In the genomic region with DNA sequence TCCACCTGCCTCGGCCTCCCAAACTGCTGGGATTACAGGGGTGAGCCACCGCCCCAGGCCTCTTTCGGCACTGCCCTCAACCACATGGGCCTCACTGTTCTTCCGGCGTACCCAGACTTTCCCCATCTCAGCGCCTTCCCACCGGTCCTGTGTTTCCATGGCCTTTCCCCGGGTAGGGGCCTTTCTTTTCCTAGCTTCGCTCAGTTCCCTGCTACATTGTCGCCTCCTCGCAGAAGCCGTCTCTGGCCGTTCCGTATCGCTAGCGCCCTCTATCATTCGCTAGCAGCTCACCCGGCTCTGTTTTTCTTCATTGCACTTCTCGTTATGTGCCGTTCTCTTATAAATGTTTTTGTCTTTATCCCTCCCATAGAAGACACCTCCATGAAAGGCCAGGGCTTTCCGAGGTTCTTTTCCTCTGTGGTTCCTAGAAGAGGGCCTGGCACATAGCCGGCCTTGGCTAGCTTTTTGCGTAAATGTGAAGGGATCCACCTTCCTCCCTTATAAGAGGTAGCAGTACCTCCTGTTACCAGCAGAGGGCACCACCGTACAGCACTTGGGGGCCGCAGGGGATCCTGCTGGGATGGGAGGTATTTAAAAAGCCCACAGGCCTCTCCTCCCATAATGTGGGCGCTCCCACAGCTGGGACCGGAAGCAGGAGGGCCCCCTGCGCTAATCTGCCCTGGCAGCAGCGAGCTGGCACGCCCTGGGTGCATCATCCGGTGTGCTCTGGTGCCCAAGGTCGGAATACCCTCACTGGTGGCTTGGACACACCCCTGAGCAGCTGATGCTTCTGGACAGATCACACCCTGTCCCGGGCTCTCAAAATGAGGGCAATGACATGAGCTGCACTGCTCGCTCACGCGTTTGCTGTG, we compare ENCODE assay signal across 1 cellular context.
TF ChIP-seq lines count a peak whose summit lies in the region.

No MANE protein-coding gene starts in this region.

TF ChIP-seq in HepG2, 621 proteins besides CTCF, POLR2A, EP300 and RAD21 (continued from another document):
- TF ChIP-seq HOMEZ (CRISPR knock-in tag; IDR thresholded peaks at IDR 0.05; ENCODE audit: low read depth) (0 out of 2 replicates have a peak, but pooled peaks have one; percentile 28), KDM2A (CRISPR knock-in tag; IDR thresholded peaks at IDR 0.05; ENCODE audit: borderline replicate concordance, low read depth) (peak; percentile 27; the same call in 1 of the 2 replicates), GTF2F1 (IDR thresholded peaks at IDR 0.05; ENCODE audit: low read length) (no peak), SSRP1 (CRISPR knock-in tag; IDR thresholded peaks at IDR 0.05) (no peak), SYNCRIP (IDR thresholded peaks at IDR 0.05; ENCODE audit: insufficient read depth, low read depth, low read length) (no peak), YY1 (IDR thresholded peaks at IDR 0.05; ENCODE audit: insufficient read depth, insufficient replicate concordance, low read depth, low read length) (no peak), GTF3A (CRISPR knock-in tag; conservative IDR thresholded peaks at IDR 0.05) (0 out of 2 replicates have a peak, but pooled peaks have one; percentile 70), ZNF430 (CRISPR knock-in tag; IDR thresholded peaks at IDR 0.05) (no peak), SP5 (CRISPR knock-in tag; IDR thresholded peaks at IDR 0.05; ENCODE audit: borderline replicate concordance, low read depth) (peak; percentile 32; the same call in 1 of the 2 replicates), TP53 (CRISPR knock-in tag; conservative IDR thresholded peaks at IDR 0.05) (no peak), MATR3 (CRISPR knock-in tag; IDR thresholded peaks at IDR 0.05) (no peak), ZKSCAN8 (CRISPR knock-in tag; IDR thresholded peaks at IDR 0.05; ENCODE audit: borderline replicate concordance) (no peak; the same call in 1 of the 2 replicates), ZNF550 (CRISPR knock-in tag; IDR thresholded peaks at IDR 0.05; ENCODE audit: borderline replicate concordance) (no peak), ZSCAN31 (CRISPR knock-in tag; IDR thresholded peaks at IDR 0.05; ENCODE audit: low read depth) (no peak), YEATS4 (CRISPR knock-in tag; IDR thresholded peaks at IDR 0.05; ENCODE audit: borderline replicate concordance) (peak; percentile 26; the same call in 1 of the 2 replicates), IKZF5 (CRISPR knock-in tag; IDR thresholded peaks at IDR 0.05) (no peak), RXRA (CRISPR knock-in tag; IDR thresholded peaks at IDR 0.05) (peak; percentile 21; the same call in 1 of the 2 replicates), ZNF563 (CRISPR knock-in tag; IDR thresholded peaks at IDR 0.05) (0 out of 2 replicates have a peak, but pooled peaks have one; percentile 1), ZNF547 (CRISPR knock-in tag; IDR thresholded peaks at IDR 0.05) (no peak), GABPA (IDR thresholded peaks at IDR 0.05; ENCODE audit: low read depth, low read length) (no peak), GABPA (CRISPR knock-in tag; IDR thresholded peaks at IDR 0.05; ENCODE audit: low read depth) (peak; percentile 48; the same call in 1 of the 2 replicates), AFF4 (CRISPR knock-in tag; IDR thresholded peaks at IDR 0.05) (no peak), NKX3-1 (CRISPR knock-in tag; IDR thresholded peaks at IDR 0.05) (0 out of 2 replicates have a peak, but pooled peaks have one; percentile 29), ZNF839 (CRISPR knock-in tag; IDR thresholded peaks at IDR 0.05; ENCODE audit: borderline replicate concordance) (no peak), ATF3 (CRISPR knock-in tag; IDR thresholded peaks at IDR 0.05) (no peak), ZBTB7A (CRISPR knock-in tag; IDR thresholded peaks at IDR 0.05) (no peak), ZKSCAN5 (CRISPR knock-in tag; IDR thresholded peaks at IDR 0.05) (0 out of 2 replicates have a peak, but pooled peaks have one; percentile 31), SRY (CRISPR knock-in tag; IDR thresholded peaks at IDR 0.05) (no peak)
- TF ChIP-seq, protein P1, sequence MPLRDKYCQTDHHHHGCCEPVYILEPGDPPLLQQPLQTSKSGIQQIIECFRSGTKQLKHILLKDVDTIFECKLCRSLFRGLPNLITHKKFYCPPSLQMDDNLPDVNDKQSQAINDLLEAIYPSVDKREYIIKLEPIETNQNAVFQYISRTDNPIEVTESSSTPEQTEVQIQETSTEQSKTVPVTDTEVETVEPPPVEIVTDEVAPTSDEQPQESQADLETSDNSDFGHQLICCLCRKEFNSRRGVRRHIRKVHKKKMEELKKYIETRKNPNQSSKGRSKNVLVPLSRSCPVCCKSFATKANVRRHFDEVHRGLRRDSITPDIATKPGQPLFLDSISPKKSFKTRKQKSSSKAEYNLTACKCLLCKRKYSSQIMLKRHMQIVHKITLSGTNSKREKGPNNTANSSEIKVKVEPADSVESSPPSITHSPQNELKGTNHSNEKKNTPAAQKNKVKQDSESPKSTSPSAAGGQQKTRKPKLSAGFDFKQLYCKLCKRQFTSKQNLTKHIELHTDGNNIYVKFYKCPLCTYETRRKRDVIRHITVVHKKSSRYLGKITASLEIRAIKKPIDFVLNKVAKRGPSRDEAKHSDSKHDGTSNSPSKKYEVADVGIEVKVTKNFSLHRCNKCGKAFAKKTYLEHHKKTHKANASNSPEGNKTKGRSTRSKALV (CRISPR knock-in tag; IDR thresholded peaks at IDR 0.05), result peak; percentile 88
- TF ChIP-seq, protein P2, sequence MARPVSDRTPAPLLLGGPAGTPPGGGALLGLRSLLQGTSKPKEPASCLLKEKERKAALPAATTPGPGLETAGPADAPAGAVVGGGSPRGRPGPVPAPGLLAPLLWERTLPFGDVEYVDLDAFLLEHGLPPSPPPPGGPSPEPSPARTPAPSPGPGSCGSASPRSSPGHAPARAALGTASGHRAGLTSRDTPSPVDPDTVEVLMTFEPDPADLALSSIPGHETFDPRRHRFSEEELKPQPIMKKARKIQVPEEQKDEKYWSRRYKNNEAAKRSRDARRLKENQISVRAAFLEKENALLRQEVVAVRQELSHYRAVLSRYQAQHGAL (CRISPR knock-in tag; IDR thresholded peaks at IDR 0.05; ENCODE audit: not compliant biosample characterization), result peak; percentile 69
- TF ChIP-seq, protein P3, sequence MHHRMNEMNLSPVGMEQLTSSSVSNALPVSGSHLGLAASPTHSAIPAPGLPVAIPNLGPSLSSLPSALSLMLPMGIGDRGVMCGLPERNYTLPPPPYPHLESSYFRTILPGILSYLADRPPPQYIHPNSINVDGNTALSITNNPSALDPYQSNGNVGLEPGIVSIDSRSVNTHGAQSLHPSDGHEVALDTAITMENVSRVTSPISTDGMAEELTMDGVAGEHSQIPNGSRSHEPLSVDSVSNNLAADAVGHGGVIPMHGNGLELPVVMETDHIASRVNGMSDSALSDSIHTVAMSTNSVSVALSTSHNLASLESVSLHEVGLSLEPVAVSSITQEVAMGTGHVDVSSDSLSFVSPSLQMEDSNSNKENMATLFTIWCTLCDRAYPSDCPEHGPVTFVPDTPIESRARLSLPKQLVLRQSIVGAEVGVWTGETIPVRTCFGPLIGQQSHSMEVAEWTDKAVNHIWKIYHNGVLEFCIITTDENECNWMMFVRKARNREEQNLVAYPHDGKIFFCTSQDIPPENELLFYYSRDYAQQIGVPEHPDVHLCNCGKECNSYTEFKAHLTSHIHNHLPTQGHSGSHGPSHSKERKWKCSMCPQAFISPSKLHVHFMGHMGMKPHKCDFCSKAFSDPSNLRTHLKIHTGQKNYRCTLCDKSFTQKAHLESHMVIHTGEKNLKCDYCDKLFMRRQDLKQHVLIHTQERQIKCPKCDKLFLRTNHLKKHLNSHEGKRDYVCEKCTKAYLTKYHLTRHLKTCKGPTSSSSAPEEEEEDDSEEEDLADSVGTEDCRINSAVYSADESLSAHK (CRISPR knock-in tag; IDR thresholded peaks at IDR 0.05; ENCODE audit: borderline replicate concordance), result no peak
- TF ChIP-seq, protein P4, sequence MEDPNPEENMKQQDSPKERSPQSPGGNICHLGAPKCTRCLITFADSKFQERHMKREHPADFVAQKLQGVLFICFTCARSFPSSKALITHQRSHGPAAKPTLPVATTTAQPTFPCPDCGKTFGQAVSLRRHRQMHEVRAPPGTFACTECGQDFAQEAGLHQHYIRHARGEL (CRISPR knock-in tag; IDR thresholded peaks at IDR 0.05), result no peak
- TF ChIP-seq, protein P5, sequence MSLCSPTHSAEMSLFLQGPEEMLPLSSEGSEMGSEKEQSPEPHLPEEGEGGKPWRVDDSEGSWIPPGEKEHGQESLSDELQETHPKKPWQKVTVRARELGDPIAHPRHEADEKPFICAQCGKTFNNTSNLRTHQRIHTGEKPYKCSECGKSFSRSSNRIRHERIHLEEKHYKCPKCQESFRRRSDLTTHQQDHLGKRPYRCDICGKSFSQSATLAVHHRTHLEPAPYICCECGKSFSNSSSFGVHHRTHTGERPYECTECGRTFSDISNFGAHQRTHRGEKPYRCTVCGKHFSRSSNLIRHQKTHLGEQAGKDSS (CRISPR knock-in tag; IDR thresholded peaks at IDR 0.05; ENCODE audit: borderline replicate concordance, low read depth), result peak; percentile 28; the same call in 1 of the 2 replicates
TF ChIP-seq in HepG2: peak in this region for 107.
